1 cellular context compared by ENCODE assay signal in the genomic region with DNA sequence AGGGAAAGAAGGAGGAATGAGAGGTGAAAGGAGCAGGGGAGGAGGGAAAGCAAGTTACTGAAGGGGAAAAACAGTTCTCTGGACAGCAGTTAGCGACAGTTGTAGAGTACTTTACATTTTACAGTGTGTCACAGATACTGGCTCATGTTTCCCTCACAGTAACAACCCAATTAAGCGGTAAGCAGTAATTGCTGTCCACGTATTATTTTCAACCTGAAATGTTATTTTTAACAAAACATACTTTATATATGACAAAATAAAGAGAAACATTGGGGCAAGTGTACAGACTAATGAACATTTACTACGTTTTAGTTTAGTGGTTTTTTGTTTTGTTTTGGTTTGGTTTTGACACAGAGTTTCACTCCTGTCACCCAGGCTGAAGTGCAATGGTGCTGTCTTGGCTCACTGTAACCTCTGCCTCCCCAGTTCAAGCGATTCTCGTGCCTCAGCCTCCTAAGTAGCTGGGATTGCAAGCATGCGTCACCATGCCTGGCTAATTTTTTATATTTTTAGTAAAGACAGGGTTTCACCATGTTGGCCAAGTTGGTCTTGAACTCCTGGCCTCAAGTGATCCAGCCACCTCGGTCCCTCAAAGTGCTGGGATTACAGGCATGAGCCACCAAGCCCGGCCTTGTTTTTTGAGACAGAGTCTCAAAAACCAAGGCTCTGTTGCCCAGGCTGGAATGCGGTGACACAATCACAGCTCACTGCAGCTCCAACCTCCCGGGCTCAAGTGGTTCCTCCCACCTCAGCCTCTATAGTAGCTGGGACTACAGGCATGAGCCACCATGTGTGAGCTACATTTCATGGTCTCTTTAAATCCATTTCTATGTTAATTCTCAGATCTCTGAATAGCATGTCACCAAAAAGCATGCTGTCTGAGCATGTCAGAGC.
TF ChIP-seq lines count a peak whose summit lies in the region.

No MANE protein-coding gene starts in this region.

TF ChIP-seq in GM12878, 131 proteins besides CTCF, POLR2A, EP300 and RAD21:
- TF ChIP-seq, protein P1, sequence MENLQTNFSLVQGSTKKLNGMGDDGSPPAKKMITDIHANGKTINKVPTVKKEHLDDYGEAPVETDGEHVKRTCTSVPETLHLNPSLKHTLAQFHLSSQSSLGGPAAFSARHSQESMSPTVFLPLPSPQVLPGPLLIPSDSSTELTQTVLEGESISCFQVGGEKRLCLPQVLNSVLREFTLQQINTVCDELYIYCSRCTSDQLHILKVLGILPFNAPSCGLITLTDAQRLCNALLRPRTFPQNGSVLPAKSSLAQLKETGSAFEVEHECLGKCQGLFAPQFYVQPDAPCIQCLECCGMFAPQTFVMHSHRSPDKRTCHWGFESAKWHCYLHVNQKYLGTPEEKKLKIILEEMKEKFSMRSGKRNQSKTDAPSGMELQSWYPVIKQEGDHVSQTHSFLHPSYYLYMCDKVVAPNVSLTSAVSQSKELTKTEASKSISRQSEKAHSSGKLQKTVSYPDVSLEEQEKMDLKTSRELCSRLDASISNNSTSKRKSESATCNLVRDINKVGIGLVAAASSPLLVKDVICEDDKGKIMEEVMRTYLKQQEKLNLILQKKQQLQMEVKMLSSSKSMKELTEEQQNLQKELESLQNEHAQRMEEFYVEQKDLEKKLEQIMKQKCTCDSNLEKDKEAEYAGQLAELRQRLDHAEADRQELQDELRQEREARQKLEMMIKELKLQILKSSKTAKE (IDR thresholded peaks at IDR 0.05; ENCODE audit: low read depth, poor library complexity, severe bottlenecking) = peak; percentile 65
- TF ChIP-seq BHLHE40 (IDR thresholded peaks at IDR 0.05; ENCODE audit: borderline replicate concordance in 1 of 2, low read depth in 2 of 2, low read length in 1 of 2) (peak in 1 of 2 experiments; percentile 40; a peak in 1 of 4 replicates), HCFC1 (IDR thresholded peaks at IDR 0.05; ENCODE audit: low read length) (no peak), SPI1 (IDR thresholded peaks at IDR 0.05; ENCODE audit: borderline replicate concordance, insufficient read depth, low read depth, low read length) (no peak), PKNOX1 (IDR thresholded peaks at IDR 0.05) (0 out of 2 replicates have a peak, but pooled peaks have one; percentile 4), ETV6 (conservative IDR thresholded peaks at IDR 0.05 in 1 of 2, IDR thresholded peaks at IDR 0.05 in 1 of 2; ENCODE audit: borderline replicate concordance in 1 of 2, low read depth in 1 of 2) (no peak), TCF7 (IDR thresholded peaks at IDR 0.05; ENCODE audit: borderline replicate concordance) (no peak), RAD51 (IDR thresholded peaks at IDR 0.05) (0 out of 2 replicates have a peak, but pooled peaks have one; percentile 3), MLLT1 (IDR thresholded peaks at IDR 0.05) (peak; percentile 8; the same call in 1 of the 2 replicates), JUNB (IDR thresholded peaks at IDR 0.05) (peak; percentile 40; the same call in 1 of the 2 replicates), MEF2A (IDR thresholded peaks at IDR 0.05; ENCODE audit: insufficient read depth, low read depth, low read length) (no peak), ZBED1 (IDR thresholded peaks at IDR 0.05; ENCODE audit: borderline replicate concordance) (no peak), POLR2AphosphoS2 (IDR thresholded peaks at IDR 0.05; ENCODE audit: low read depth, low read length) (no peak), RUNX3 (IDR thresholded peaks at IDR 0.05; ENCODE audit: low read length) (peak; percentile 72), PAX5 (IDR thresholded peaks at IDR 0.05; ENCODE audit: borderline replicate concordance, low read depth, low read length) (no peak), SUZ12 (IDR thresholded peaks at IDR 0.05; ENCODE audit: unreplicated experiment) (no peak), CBX3 (IDR thresholded peaks at IDR 0.05; ENCODE audit: borderline replicate concordance, low read depth) (no peak), BRCA1 (IDR thresholded peaks at IDR 0.05; ENCODE audit: low read depth, low read length) (no peak), CREB1 (IDR thresholded peaks at IDR 0.05; ENCODE audit: low read depth) (0 out of 2 replicates have a peak, but pooled peaks have one; percentile 2), DPF2 (IDR thresholded peaks at IDR 0.05) (peak; percentile 37; the same call in 1 of the 2 replicates), PML (IDR thresholded peaks at IDR 0.05; ENCODE audit: low read length) (no peak), TBL1XR1 (IDR thresholded peaks at IDR 0.05; ENCODE audit: low read depth, low read length) (no peak), NBN (IDR thresholded peaks at IDR 0.05) (peak; percentile 59; the same call in 1 of the 2 replicates)
- TF ChIP-seq, protein P2, sequence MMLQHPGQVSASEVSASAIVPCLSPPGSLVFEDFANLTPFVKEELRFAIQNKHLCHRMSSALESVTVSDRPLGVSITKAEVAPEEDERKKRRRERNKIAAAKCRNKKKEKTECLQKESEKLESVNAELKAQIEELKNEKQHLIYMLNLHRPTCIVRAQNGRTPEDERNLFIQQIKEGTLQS (IDR thresholded peaks at IDR 0.05; ENCODE audit: borderline replicate concordance, extremely low read depth, low read depth, low read length) = no peak
- TF ChIP-seq, protein P3, sequence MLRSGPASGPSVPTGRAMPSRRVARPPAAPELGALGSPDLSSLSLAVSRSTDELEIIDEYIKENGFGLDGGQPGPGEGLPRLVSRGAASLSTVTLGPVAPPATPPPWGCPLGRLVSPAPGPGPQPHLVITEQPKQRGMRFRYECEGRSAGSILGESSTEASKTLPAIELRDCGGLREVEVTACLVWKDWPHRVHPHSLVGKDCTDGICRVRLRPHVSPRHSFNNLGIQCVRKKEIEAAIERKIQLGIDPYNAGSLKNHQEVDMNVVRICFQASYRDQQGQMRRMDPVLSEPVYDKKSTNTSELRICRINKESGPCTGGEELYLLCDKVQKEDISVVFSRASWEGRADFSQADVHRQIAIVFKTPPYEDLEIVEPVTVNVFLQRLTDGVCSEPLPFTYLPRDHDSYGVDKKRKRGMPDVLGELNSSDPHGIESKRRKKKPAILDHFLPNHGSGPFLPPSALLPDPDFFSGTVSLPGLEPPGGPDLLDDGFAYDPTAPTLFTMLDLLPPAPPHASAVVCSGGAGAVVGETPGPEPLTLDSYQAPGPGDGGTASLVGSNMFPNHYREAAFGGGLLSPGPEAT (IDR thresholded peaks at IDR 0.05; ENCODE audit: low read depth) = peak; percentile 14
